8 cellular contexts compared by ENCODE assay signal in the genomic region with DNA sequence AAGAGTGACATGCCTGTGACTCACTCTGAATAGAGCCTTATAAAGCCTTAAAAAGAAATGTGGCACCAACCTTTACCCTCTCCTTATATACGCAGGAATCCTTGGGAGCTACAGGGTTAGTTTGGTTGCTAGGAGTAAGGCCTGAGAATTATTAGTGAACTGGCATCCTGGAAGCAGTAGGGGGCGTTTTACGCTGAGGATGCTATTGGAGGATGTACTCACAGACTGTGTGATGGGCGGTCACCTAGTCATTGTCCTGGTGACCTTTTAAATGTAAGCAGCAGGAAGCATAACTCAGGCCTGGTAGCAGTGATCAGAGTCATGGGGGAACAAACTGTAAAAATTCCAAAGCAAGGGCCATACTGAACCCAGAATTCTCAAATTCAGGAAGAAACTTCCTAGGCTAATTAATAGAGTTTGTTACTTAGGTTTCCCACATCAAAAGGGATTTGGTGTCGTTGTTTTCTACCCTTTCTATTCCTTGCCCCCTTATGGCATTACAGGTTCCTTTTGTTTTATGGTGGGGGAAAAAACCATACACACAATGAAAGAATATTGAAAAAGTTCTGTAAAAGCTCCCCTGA.
DNase-seq lines count a peak whose midpoint lies in the region; ATAC-seq and TF ChIP-seq lines count a peak whose summit lies in the region.

No MANE protein-coding gene starts in this region.

- H3K27me3 Mint-ChIP-seq in activated naive CD8-positive, alpha-beta T cell treated with anti-CD3 and anti-CD28 coated beads, Interleukin-2, amount 50 U/mL, for 24 hours = no peaks in the 10 kb centered on the region
- no peaks in the 10 kb centered on the region for H3K27me3 Mint-ChIP-seq in activated naive CD8-positive, alpha-beta T cell treated with anti-CD3 and anti-CD28 coated beads for 36 hours

- dilution Hi-C loops in mammary epithelial cell (cut with HindIII; ENCODE audit: low sequenced_read_pairs) = no loop called here

- no peak overlapping the region for H3K27ac ChIP-seq in mammary epithelial cell (ENCODE audit: insufficient read depth, low read depth, low read length)

- WGBS in mammary epithelial cell (ENCODE audit: low coverage, missing lambda C conversion rate) = 65% methylated on average over 5 of the region's 5 CpGs

- H3K4me1 Mint-ChIP-seq in activated naive CD8-positive, alpha-beta T cell treated with anti-CD3 and anti-CD28 coated beads, Interleukin-2, amount 50 U/mL, for 24 hours = peaks cover 29% of the 10 kb centered on the region
- peaks cover 22% of the 10 kb centered on the region for H3K4me1 Mint-ChIP-seq in activated naive CD8-positive, alpha-beta T cell treated with anti-CD3 and anti-CD28 coated beads for 36 hours

- DNase-seq in activated naive CD8-positive, alpha-beta T cell treated with anti-CD3 and anti-CD28 coated beads, Interleukin-2, amount 50 U/mL, for 24 hours = peak; percentile 16
- no peak for DNase-seq in activated naive CD8-positive, alpha-beta T cell treated with anti-CD3 and anti-CD28 coated beads for 36 hours
- peak; percentile 64 for DNase-seq in NCI-H1092 treated with DMSO at 0.1 percent for 48 hours (lab: John Stamatoyannopoulos, UW)
- no peak for DNase-seq in mammary epithelial cell
- peak; percentile 57 for DNase-seq in renal cortical epithelial cell (ENCODE audit: low read depth)
- DNase-seq in GF-D8 (lab: John Stamatoyannopoulos, UW) = no peak
- DNase-seq in GDM1 (lab: John Stamatoyannopoulos, UW) = no peak
- DNase-seq in activated effector memory CD4-positive, alpha-beta T cell treated with Interleukin-2 at 50 U/mL for 16 hours = no peak

- in situ Hi-C loops in mammary epithelial cell (cut with MboI; ENCODE audit: low sequenced_read_pairs in 2 of 2) = no loop called here

- peak; percentile 52 to 61 for TF ChIP-seq CTCF in mammary epithelial cell (conservative IDR thresholded peaks at IDR 0.05 in 1 of 2, IDR thresholded peaks at IDR 0.05 in 1 of 2; ENCODE audit: extremely low read depth in 1 of 2, insufficient read depth in 1 of 2, low read depth in 1 of 2, low read length in 2 of 2)

- H3K36me3 Mint-ChIP-seq in activated naive CD8-positive, alpha-beta T cell treated with anti-CD3 and anti-CD28 coated beads, Interleukin-2, amount 50 U/mL, for 24 hours (ENCODE audit: low read depth) = peaks cover 8% of the 10 kb centered on the region
- peaks cover 9% of the 10 kb centered on the region for H3K36me3 Mint-ChIP-seq in activated naive CD8-positive, alpha-beta T cell treated with anti-CD3 and anti-CD28 coated beads for 36 hours

- no peak overlapping the region for H3K4me3 Mint-ChIP-seq in activated naive CD8-positive, alpha-beta T cell treated with anti-CD3 and anti-CD28 coated beads, Interleukin-2, amount 50 U/mL, for 24 hours
- H3K4me3 Mint-ChIP-seq in activated naive CD8-positive, alpha-beta T cell treated with anti-CD3 and anti-CD28 coated beads for 36 hours = no peak overlapping the region

- H3K4me3 ChIP-seq in mammary epithelial cell (replicated peaks in 1 of 3; ENCODE audit: insufficient read depth in 1 of 3, low read depth in 2 of 3, low read length in 3 of 3) = no peak overlapping the region

- no TSS peak for BruUV-seq in mammary epithelial cell (replicated peaks; lab: Mats Ljungman, UMichigan)

- no peaks in the 10 kb centered on the region for H3K79me2 ChIP-seq in mammary epithelial cell (ENCODE audit: insufficient read depth, low read length)

- intact Hi-C loops in mammary epithelial cell (cut with micrococcal nuclease) = no loop called here

- H3K36me3 ChIP-seq in mammary epithelial cell (ENCODE audit: insufficient read depth, low read length) = no peaks in the 10 kb centered on the region

- no peaks in the 10 kb centered on the region for H3K4me1 ChIP-seq in mammary epithelial cell (ENCODE audit: insufficient read depth, low read length)

- no peaks in the 10 kb centered on the region for H3K9me3 ChIP-seq in mammary epithelial cell (replicated peaks; ENCODE audit: insufficient read depth, low read length)

- H3K27me3 ChIP-seq in mammary epithelial cell (ENCODE audit: insufficient read depth, low read length) = no peaks in the 10 kb centered on the region

- ATAC-seq in activated naive CD8-positive, alpha-beta T cell treated with anti-CD3 and anti-CD28 coated beads, Interleukin-2, amount 50 U/mL, for 24 hours = no peak

- peak overlapping the region; percentile 54 for H3K27ac Mint-ChIP-seq in activated naive CD8-positive, alpha-beta T cell treated with anti-CD3 and anti-CD28 coated beads, Interleukin-2, amount 50 U/mL, for 24 hours
- H3K27ac Mint-ChIP-seq in activated naive CD8-positive, alpha-beta T cell treated with anti-CD3 and anti-CD28 coated beads for 36 hours = no peak overlapping the region

- H3K9me3 Mint-ChIP-seq in activated naive CD8-positive, alpha-beta T cell treated with anti-CD3 and anti-CD28 coated beads, Interleukin-2, amount 50 U/mL, for 24 hours = no peaks in the 10 kb centered on the region
- no peaks in the 10 kb centered on the region for H3K9me3 Mint-ChIP-seq in activated naive CD8-positive, alpha-beta T cell treated with anti-CD3 and anti-CD28 coated beads for 36 hours

- no peaks in the 10 kb centered on the region for H4K20me1 ChIP-seq in mammary epithelial cell (ENCODE audit: insufficient read depth, low read length)

- no peak overlapping the region for H3K9ac ChIP-seq in mammary epithelial cell (ENCODE audit: insufficient read depth, low read length)

- H2AFZ ChIP-seq in mammary epithelial cell (ENCODE audit: low read depth, low read length) = no peak overlapping the region

- H3K4me2 ChIP-seq in mammary epithelial cell (ENCODE audit: insufficient read depth, low read depth, low read length) = no peak overlapping the region

- CTCF ChIA-PET in mammary epithelial cell (lab: Charles Lee; ENCODE audit: low non-redundant PET) = interaction anchor here (0.6 to 0.7 kb wide), 3 partner anchors 46 to 323 kb away, joined by 3 to 5 read pairs (median 4); no protein-coding TSS in a partner anchor

Comparison
In these comparisons a context has a peak if more than half of its experiments do, and no peak if none do; other contexts are left out.
1. DNase-seq: peak in activated naive CD8-positive, alpha-beta T cell treated with anti-CD3 and anti-CD28 coated beads, Interleukin-2, amount 50 U/mL, for 24 hours (single experiment), NCI-H1092 treated with DMSO at 0.1 percent for 48 hours (single experiment) and renal cortical epithelial cell (single experiment); none in activated naive CD8-positive, alpha-beta T cell treated with anti-CD3 and anti-CD28 coated beads for 36 hours (single experiment), mammary epithelial cell (single experiment), GF-D8 (single experiment), GDM1 (single experiment) and activated effector memory CD4-positive, alpha-beta T cell treated with Interleukin-2 at 50 U/mL for 16 hours (single experiment).